ENCODE assay signal across 12 cellular contexts in genomic region chr13:42334329-42334706, GRCh38.
DNase-seq lines count a peak whose midpoint lies in the region; ATAC-seq and TF ChIP-seq lines count a peak whose summit lies in the region.
"Had no signal": no experiment of that assay in that cellular context is flagged by ENCODE, and none has a peak within 500 bp of the region (broad histone marks: within the 10 kb centered on the region; RNA-seq: fewer than 3 reads in every experiment).

No MANE protein-coding gene starts in this region.

- peak; percentile 72 for DNase-seq in activated CD8-positive, alpha-beta memory T cell treated with anti-CD3 and anti-CD28 coated beads for 24 hours
- no peak for DNase-seq in activated CD8-positive, alpha-beta memory T cell treated with anti-CD3 and anti-CD28 coated beads, Interleukin-2, amount 50 U/mL, for 4 hours
- DNase-seq in WTC11 (ENCODE audit: low spot score) (no peak), nephron progenitor cell (no peak), NCI-H2029 (lab: John Stamatoyannopoulos, UW) (no peak)
- DNase-seq in stimulated activated naive CD8-positive, alpha-beta T cell treated with anti-CD3 and anti-CD28 coated beads, Interleukin-15, amount 100 ng/mL, for 72 hours, result peak in 1 of 2 donors; percentile 18
- DNase-seq: C1 segment of cervical spinal cord; heart left ventricle; NK-92 treated with Interleukin-12 subunit alpha and Interleukin-12 subunit beta, amount 100 ng/mL, for 24 hours had no signal

- CTCF ChIA-PET in WTC11 (lab: Charles Lee), result interaction anchor here (0.6 to 1.4 kb wide), 23 partner anchors 9 to 969 kb away, joined by 3 to 13 read pairs (median 4); partner anchors contain the start of gene TNFSF11

- no peaks in the 10 kb centered on the region for H3K9me3 Mint-ChIP-seq in WTC11
- no peaks in the 10 kb centered on the region for H3K9me3 Mint-ChIP-seq in stimulated activated naive CD8-positive, alpha-beta T cell treated with anti-CD3 and anti-CD28 coated beads, Interleukin-15, amount 100 ng/mL, for 72 hours
- H3K9me3 Mint-ChIP-seq in nephron progenitor cell, result no peaks in the 10 kb centered on the region
- H3K9me3 Mint-ChIP-seq: neural crest cell had no signal

- H3K4me3 Mint-ChIP-seq in WTC11 (no peak overlapping the region), nephron progenitor cell (no peak overlapping the region)
- no peak overlapping the region for H3K4me3 Mint-ChIP-seq in stimulated activated naive CD8-positive, alpha-beta T cell treated with anti-CD3 and anti-CD28 coated beads, Interleukin-15, amount 100 ng/mL, for 72 hours
- H3K4me3 Mint-ChIP-seq: neural crest cell had no signal

- POLR2A ChIA-PET in WTC11 (lab: Charles Lee), result no interaction called here

- ATAC-seq in HG02981 (IDR thresholded peaks at IDR 0.05; ENCODE audit: unreplicated experiment) (peak; percentile 49), WTC11 (peak; percentile 42), GM21576 (IDR thresholded peaks at IDR 0.05; ENCODE audit: unreplicated experiment) (no peak)
- peak; percentile 65 for ATAC-seq in stimulated activated naive CD8-positive, alpha-beta T cell treated with anti-CD3 and anti-CD28 coated beads, Interleukin-15, amount 100 ng/mL, for 72 hours

- H3K4me1 Mint-ChIP-seq in WTC11 (peaks cover 11% of the 10 kb centered on the region), nephron progenitor cell (peaks cover 7% of the 10 kb centered on the region)
- H3K4me1 Mint-ChIP-seq in stimulated activated naive CD8-positive, alpha-beta T cell treated with anti-CD3 and anti-CD28 coated beads, Interleukin-15, amount 100 ng/mL, for 72 hours, result peaks cover 52% of the 10 kb centered on the region

- no peak overlapping the region for H3K27ac Mint-ChIP-seq in WTC11
- H3K27ac Mint-ChIP-seq in stimulated activated naive CD8-positive, alpha-beta T cell treated with anti-CD3 and anti-CD28 coated beads, Interleukin-15, amount 100 ng/mL, for 72 hours, result peak overlapping the region; percentile 61 to 91
- no peak overlapping the region for H3K27ac Mint-ChIP-seq in nephron progenitor cell

- no peaks in the 10 kb centered on the region for H3K36me3 Mint-ChIP-seq in WTC11
- no peaks in the 10 kb centered on the region for H3K36me3 Mint-ChIP-seq in nephron progenitor cell (ENCODE audit: low read depth)

- TF ChIP-seq CTCF in WTC11 (IDR thresholded peaks at IDR 0.05), result no peak; the same call in 1 of the 2 replicates
- TF ChIP-seq CTCF in nephron progenitor cell (IDR thresholded peaks at IDR 0.05), result no peak

- H3K27me3 Mint-ChIP-seq in WTC11 (ENCODE audit: low read depth) (no peaks in the 10 kb centered on the region; the same call in 1 of the 2 replicates), nephron progenitor cell (ENCODE audit: low read depth, poor library complexity) (peaks cover 10% of the 10 kb centered on the region)
- H3K27me3 Mint-ChIP-seq in stimulated activated naive CD8-positive, alpha-beta T cell treated with anti-CD3 and anti-CD28 coated beads, Interleukin-15, amount 100 ng/mL, for 72 hours, result no peaks in the 10 kb centered on the region

TF ChIP-seq in WTC11, 78 proteins besides CTCF, POLR2A, EP300 and RAD21:
- TF ChIP-seq HMGXB4 (CRISPR knock-in tag; IDR thresholded peaks at IDR 0.05) (no peak), ATF1 (CRISPR knock-in tag; IDR thresholded peaks at IDR 0.05) (no peak), TCF7 (CRISPR knock-in tag; IDR thresholded peaks at IDR 0.05; ENCODE audit: low read depth) (no peak), ZNF138 (CRISPR knock-in tag; conservative IDR thresholded peaks at IDR 0.05) (no peak), ZNF232 (CRISPR knock-in tag; IDR thresholded peaks at IDR 0.05) (no peak), CREB1 (CRISPR knock-in tag; IDR thresholded peaks at IDR 0.05) (no peak), AR (CRISPR knock-in tag; IDR thresholded peaks at IDR 0.05) (no peak)

Comparison
In these comparisons a context has a peak if more than half of its experiments do, and no peak if none do; other contexts are left out.
1. H3K27ac Mint-ChIP-seq: peak in stimulated activated naive CD8-positive, alpha-beta T cell treated with anti-CD3 and anti-CD28 coated beads, Interleukin-15, amount 100 ng/mL, for 72 hours (2 of 2); none in WTC11 (single experiment) and nephron progenitor cell (single experiment).